Comparison of ENCODE assay signal across 15 cellular contexts in genomic region chr6:45297302-45297701, GRCh38. TPM values are rescaled to one million over a fixed set of nuclear protein-coding genes. Genes with fewer than 3 reads are reported as not detected.
A peak's percentile ranks its signal among the peaks of the same experiment; 100 is the strongest.
DNase-seq lines count a peak whose midpoint lies in the region; ATAC-seq and TF ChIP-seq lines count a peak whose summit lies in the region.
"Had no signal": no experiment of that assay in that cellular context is flagged by ENCODE, and none has a peak within 500 bp of the region (broad histone marks: within the 10 kb centered on the region; RNA-seq: fewer than 3 reads in every experiment).

No MANE protein-coding gene starts in this region.

- H3K9me3 ChIP-seq in adipocyte (ENCODE audit: control insufficient read depth, low read length) (no peaks in the 10 kb centered on the region), MG63 (no peaks in the 10 kb centered on the region)
- H3K9me3 ChIP-seq: HAP-1 had no signal

- no peaks in the 10 kb centered on the region for H3K9me3 Mint-ChIP-seq in activated CD4-positive, alpha-beta T cell treated with anti-CD3 and anti-CD28 coated beads, Interleukin-2, amount 10 ng/mL, durations not matched to agents 24 days and 14 days
- peaks cover 4 to 18% (median 12%) of the 10 kb centered on the region in 9 donors for H3K9me3 Mint-ChIP-seq in naive thymus-derived CD8-positive, alpha-beta T cell

- peaks cover 25% of the 10 kb centered on the region for H3K4me1 Mint-ChIP-seq in activated CD4-positive, alpha-beta T cell treated with anti-CD3 and anti-CD28 coated beads, Interleukin-2, amount 10 ng/mL, durations not matched to agents 24 days and 14 days
- H3K4me1 Mint-ChIP-seq in naive thymus-derived CD8-positive, alpha-beta T cell, result peaks cover 30 to 66% (median 49%) of the 10 kb centered on the region in 4 donors

- H3K4me3 ChIP-seq in LNCaP clone FGC (ENCODE audit: low read depth, low read length) (no peak overlapping the region), adipocyte (ENCODE audit: low read length) (no peak overlapping the region), MG63 (no peak overlapping the region)
- H3K4me3 ChIP-seq: BLaER1, HAP-1 had no signal

- H3K36me3 ChIP-seq in adipocyte (ENCODE audit: control insufficient read depth, insufficient read depth, low read length, severe bottlenecking), result no peaks in the 10 kb centered on the region
- no peaks in the 10 kb centered on the region for H3K36me3 ChIP-seq in MG63
- H3K36me3 ChIP-seq: BLaER1, HAP-1 had no signal

- H3K27me3 ChIP-seq in adipocyte (replicated peaks; ENCODE audit: control insufficient read depth, insufficient read depth, low read length) (no peaks in the 10 kb centered on the region), MG63 (no peaks in the 10 kb centered on the region)
- H3K27me3 ChIP-seq: BLaER1 had no signal

- peak; percentile 20; the same call in 1 of the 2 replicates for TF ChIP-seq CTCF in LNCaP clone FGC (IDR thresholded peaks at IDR 0.05; ENCODE audit: control insufficient read depth, extremely low read depth, insufficient read depth)

- DNase-seq in activated CD4-positive, alpha-beta T cell treated with anti-CD3 and anti-CD28 coated beads, Interleukin-2, amount 10 ng/mL, durations not matched to agents 24 days and 14 days, result peak; percentile 6
- no peak for DNase-seq in activated CD4-positive, alpha-beta T cell treated with anti-CD3 and anti-CD28 coated beads, Interleukin-2, amount 50 U/mL, for 4 hours
- DNase-seq in LNCaP clone FGC (ENCODE audit: low read depth), result no peak
- peak; percentile 13 for DNase-seq in adipocyte (ENCODE audit: low read depth)
- no peak for DNase-seq in naive thymus-derived CD8-positive, alpha-beta T cell
- no peak for DNase-seq in hypothalamus (lab: John Stamatoyannopoulos, UW)
- no peak for DNase-seq in stimulated activated CD4-positive, alpha-beta T cell treated with anti-CD3 and anti-CD28 coated beads, Interleukin-15, amount 100 ng/mL, for 24 hours
- no peak for DNase-seq in MG63
- DNase-seq: 8988T; CD4-positive, CD25-positive, alpha-beta regulatory T cell; DMS153; DMS79 treated with DMSO at 0.1 percent for 48 hours; EL had no signal

- peaks cover 8% of the 10 kb centered on the region for H3K36me3 Mint-ChIP-seq in activated CD4-positive, alpha-beta T cell treated with anti-CD3 and anti-CD28 coated beads, Interleukin-2, amount 10 ng/mL, durations not matched to agents 24 days and 14 days (ENCODE audit: low read depth)
- peaks cover 0 to 11% (median 11%) of the 10 kb centered on the region in 3 donors for H3K36me3 Mint-ChIP-seq in naive thymus-derived CD8-positive, alpha-beta T cell
- H3K36me3 Mint-ChIP-seq: CD4-positive, CD25-positive, alpha-beta regulatory T cell had no signal

- no peak for ATAC-seq in naive thymus-derived CD8-positive, alpha-beta T cell

- intact Hi-C loops in activated CD4-positive, alpha-beta T cell treated with anti-CD3 and anti-CD28 coated beads, Interleukin-2, amount 10 ng/mL, durations not matched to agents 24 days and 14 days (cut with micrococcal nuclease), result no loop called here

- H3K9ac ChIP-seq in adipocyte (ENCODE audit: low read length), result no peak overlapping the region
- H3K9ac ChIP-seq: BLaER1 had no signal

- H3K27ac Mint-ChIP-seq in activated CD4-positive, alpha-beta T cell treated with anti-CD3 and anti-CD28 coated beads, Interleukin-2, amount 10 ng/mL, durations not matched to agents 24 days and 14 days, result no peak overlapping the region
- peak overlapping the region in 6 of 10 donors; percentile 5 to 86 (median 31) for H3K27ac Mint-ChIP-seq in naive thymus-derived CD8-positive, alpha-beta T cell

- no peak overlapping the region for H3K4me3 Mint-ChIP-seq in activated CD4-positive, alpha-beta T cell treated with anti-CD3 and anti-CD28 coated beads, Interleukin-2, amount 10 ng/mL, durations not matched to agents 24 days and 14 days
- no peak overlapping the region for H3K4me3 Mint-ChIP-seq in naive thymus-derived CD8-positive, alpha-beta T cell
- H3K4me3 Mint-ChIP-seq: CD4-positive, CD25-positive, alpha-beta regulatory T cell had no signal

- H3K4me1 ChIP-seq in adipocyte (ENCODE audit: control insufficient read depth, insufficient read depth, low read length), result peaks cover 6% of the 10 kb centered on the region
- H3K4me1 ChIP-seq: BLaER1 had no signal

- POLR2A ChIA-PET in naive thymus-derived CD8-positive, alpha-beta T cell (lab: Charles Lee), result interaction anchor here (0.8 to 1.0 kb wide), 2 partner anchors 13 to 124 kb away, joined by 4 to 5 read pairs; no protein-coding TSS in a partner anchor

- no peaks in the 10 kb centered on the region for H3K27me3 Mint-ChIP-seq in activated CD4-positive, alpha-beta T cell treated with anti-CD3 and anti-CD28 coated beads, Interleukin-2, amount 10 ng/mL, durations not matched to agents 24 days and 14 days
- no peaks in the 10 kb centered on the region for H3K27me3 Mint-ChIP-seq in naive thymus-derived CD8-positive, alpha-beta T cell

RNA-seq across cellular contexts. Expression of gene RUNX2, which starts 30.8 kb away (rescaled TPM):
- 17.1 and 18.3 TPM in 2 replicates for total RNA-seq in activated CD4-positive, alpha-beta T cell treated with anti-CD3 and anti-CD28 coated beads, Interleukin-2, amount 10 ng/mL, durations not matched to agents 24 days and 14 days
- total RNA-seq in naive thymus-derived CD8-positive, alpha-beta T cell, result 10 to 100 TPM; 36.7 TPM
- 10 to 100 TPM; 31.3 to 44.3 (median 42.5) TPM for polyA plus RNA-seq in naive thymus-derived CD8-positive, alpha-beta T cell
- 0.13 and 0.39 TPM in 2 replicates for total RNA-seq in MG63 (2014; rRNA removed; shearing (Covaris generic); ENCODE audit: low replicate concordance)

Comparison
In these comparisons a context has a peak if more than half of its experiments do, and no peak if none do; other contexts are left out.
1. DNase-seq: peak in activated CD4-positive, alpha-beta T cell treated with anti-CD3 and anti-CD28 coated beads, Interleukin-2, amount 10 ng/mL, durations not matched to agents 24 days and 14 days (single experiment) and adipocyte (single experiment); none in activated CD4-positive, alpha-beta T cell treated with anti-CD3 and anti-CD28 coated beads, Interleukin-2, amount 50 U/mL, for 4 hours (0 of 2), LNCaP clone FGC (single experiment), naive thymus-derived CD8-positive, alpha-beta T cell (0 of 10), hypothalamus (0 of 51), stimulated activated CD4-positive, alpha-beta T cell treated with anti-CD3 and anti-CD28 coated beads, Interleukin-15, amount 100 ng/mL, for 24 hours (single experiment) and MG63 (single experiment).
2. RNA of gene RUNX2, which starts 30.8 kb away (total RNA-seq): 36.7 TPM in naive thymus-derived CD8-positive, alpha-beta T cell and 17.1 to 18.3 TPM in activated CD4-positive, alpha-beta T cell treated with anti-CD3 and anti-CD28 coated beads, Interleukin-2, amount 10 ng/mL, durations not matched to agents 24 days and 14 days; 0.13 to 0.39 TPM in MG63; every median in the first group is over 10 times any median in the second.